ENCODE assay signal across 9 cellular contexts in the genomic region with DNA sequence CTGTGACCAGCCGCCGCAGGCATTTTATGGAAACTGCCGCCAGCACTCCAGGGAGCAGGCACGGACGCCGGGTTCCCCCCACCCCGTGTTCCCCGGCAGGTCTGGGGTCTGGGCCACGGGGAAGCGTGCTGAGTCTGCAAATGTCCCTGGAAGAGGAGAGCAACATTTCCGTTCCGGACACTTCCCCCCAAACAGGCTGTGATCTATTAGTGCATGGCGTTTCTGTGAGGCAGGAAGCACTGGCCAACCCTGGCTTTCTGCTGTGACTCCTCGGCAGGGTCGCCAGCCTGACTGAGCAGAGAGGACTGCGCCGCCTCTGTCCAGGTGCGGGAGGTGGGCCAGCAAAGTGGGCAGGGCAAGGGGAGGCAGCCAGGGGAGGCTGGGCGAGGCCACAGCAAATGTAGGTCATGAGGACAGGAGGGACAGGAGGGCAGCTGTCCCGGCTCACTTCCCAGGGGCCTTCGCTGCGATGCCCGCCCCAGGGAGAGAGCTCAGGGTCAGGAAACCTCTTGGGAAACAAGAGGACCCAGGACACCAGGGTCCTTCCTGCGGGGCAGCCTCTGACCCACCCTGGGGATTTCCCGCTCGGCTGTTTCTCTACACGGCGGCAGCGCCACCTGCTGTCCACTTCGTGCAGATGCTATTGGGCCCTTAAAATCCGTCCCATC. TPM values are rescaled to one million over a fixed set of nuclear protein-coding genes. Genes with fewer than 3 reads are reported as not detected.
DNase-seq lines count a peak whose midpoint lies in the region; ATAC-seq lines count a peak whose summit lies in the region.
"Had no signal": no experiment of that assay in that cellular context is flagged by ENCODE, and none has a peak within 500 bp of the region (broad histone marks: within the 10 kb centered on the region; RNA-seq: fewer than 3 reads in every experiment).

No MANE protein-coding gene starts in this region.

- no peak overlapping the region for H3K27ac Mint-ChIP-seq in activated CD4-positive, alpha-beta memory T cell treated with anti-CD3 and anti-CD28 coated beads for 36 hours

- intact Hi-C loops in activated CD4-positive, alpha-beta memory T cell treated with anti-CD3 and anti-CD28 coated beads for 36 hours (cut with micrococcal nuclease): loop anchor here (1.0 to 10.0 kb wide), 3 partner anchors 447 to 702 kb away; no protein-coding TSS in a partner anchor

- peaks cover 3% of the 10 kb centered on the region for H3K4me1 Mint-ChIP-seq in activated CD4-positive, alpha-beta memory T cell treated with anti-CD3 and anti-CD28 coated beads for 36 hours (ENCODE audit: low read depth)

- DNase-seq in NCI-H146 (lab: John Stamatoyannopoulos, UW): peak; percentile 8
- no peak for DNase-seq in NCI-H146 treated with DMSO at 0.1 percent for 48 hours (lab: John Stamatoyannopoulos, UW; ENCODE audit: unreplicated experiment)
- DNase-seq in NCI-H1092 treated with DMSO at 0.1 percent for 48 hours (lab: John Stamatoyannopoulos, UW): peak; percentile 14
- DNase-seq in activated CD4-positive, alpha-beta memory T cell treated with anti-CD3 and anti-CD28 coated beads for 36 hours: peak; percentile 67
- peak; percentile 35 for DNase-seq in effector CD8-positive, alpha-beta T cell (lab: John Stamatoyannopoulos, UW)
- peak; percentile 33 for DNase-seq in stimulated activated CD8-positive, alpha-beta memory T cell treated with anti-CD3 and anti-CD28 coated beads, Interleukin-7, amount 100 ng/mL, for 24 hours (ENCODE audit: low read depth)

- no peaks in the 10 kb centered on the region for H3K9me3 ChIP-seq in muscle layer of colon (ENCODE audit: low read length)

- H3K9me3 Mint-ChIP-seq in activated CD4-positive, alpha-beta memory T cell treated with anti-CD3 and anti-CD28 coated beads for 36 hours: no peaks in the 10 kb centered on the region

- H3K27me3 ChIP-seq in muscle layer of colon (ENCODE audit: control insufficient read depth in 1 of 2, insufficient read depth in 2 of 2, low read length in 2 of 2): peaks cover 0 to 4% of the 10 kb centered on the region in 2 donors

- H3K27me3 Mint-ChIP-seq in activated CD4-positive, alpha-beta memory T cell treated with anti-CD3 and anti-CD28 coated beads for 36 hours: peaks cover 44% of the 10 kb centered on the region

- H3K4me1 ChIP-seq in muscle layer of colon (ENCODE audit: insufficient read depth, low read length): peaks cover 34% of the 10 kb centered on the region

- peak overlapping the region; percentile 13 for H3K9ac ChIP-seq in muscle layer of colon (ENCODE audit: low read length)

- H3K4me3 ChIP-seq in muscle layer of colon (ENCODE audit: low read depth in 1 of 2, low read length in 2 of 2): peak overlapping the region in 1 of 2 donors; percentile 45

- POLR2A ChIA-PET in activated CD4-positive, alpha-beta memory T cell treated with anti-CD3 and anti-CD28 coated beads for 36 hours (lab: Charles Lee): interaction anchor here (0.6 kb wide), 1 partner anchor 64 kb away, joined by 3 read pairs; no protein-coding TSS in a partner anchor

- H3K36me3 ChIP-seq in muscle layer of colon (ENCODE audit: insufficient read depth, low read length): peaks cover 4% of the 10 kb centered on the region

- no peaks in the 10 kb centered on the region for H3K36me3 Mint-ChIP-seq in activated CD4-positive, alpha-beta memory T cell treated with anti-CD3 and anti-CD28 coated beads for 36 hours

- no peak overlapping the region for H3K4me3 Mint-ChIP-seq in activated CD4-positive, alpha-beta memory T cell treated with anti-CD3 and anti-CD28 coated beads for 36 hours

- peak overlapping the region; percentile 54 for H3K27ac ChIP-seq in muscle layer of colon (ENCODE audit: low read depth, low read length)
- H3K27ac ChIP-seq: epithelial cell of prostate had no signal

- no peak for ATAC-seq in GM21717 (IDR thresholded peaks at IDR 0.05; ENCODE audit: unreplicated experiment)

- CTCF ChIA-PET in activated CD4-positive, alpha-beta memory T cell treated with anti-CD3 and anti-CD28 coated beads for 36 hours (lab: Charles Lee): interaction anchor here (0.7 to 1.9 kb wide), 6 partner anchors 9 to 698 kb away, joined by 3 to 6 read pairs (median 4); partner anchors contain the start of gene FOXF1

RNA-seq across cellular contexts. Expression of gene FOXF1, which starts 9.5 kb away (rescaled TPM):
- not detected for total RNA-seq in activated CD4-positive, alpha-beta memory T cell treated with anti-CD3 and anti-CD28 coated beads for 36 hours

RNA-seq across cellular contexts. Expression of gene MTHFSD, which starts 35.3 kb away (rescaled TPM):
- total RNA-seq in activated CD4-positive, alpha-beta memory T cell treated with anti-CD3 and anti-CD28 coated beads for 36 hours: 10 to 100 TPM; 17.9 to 19.0 TPM

RNA-seq across cellular contexts. Expression of gene FOXC2, which starts 46.8 kb away (rescaled TPM):
- not detected for total RNA-seq in activated CD4-positive, alpha-beta memory T cell treated with anti-CD3 and anti-CD28 coated beads for 36 hours

RNA-seq across cellular contexts. Expression of gene FOXL1, which starts 58.6 kb away (rescaled TPM):
- not detected for total RNA-seq in activated CD4-positive, alpha-beta memory T cell treated with anti-CD3 and anti-CD28 coated beads for 36 hours
